ENCODE assay signal across 1 cellular context in the genomic region with DNA sequence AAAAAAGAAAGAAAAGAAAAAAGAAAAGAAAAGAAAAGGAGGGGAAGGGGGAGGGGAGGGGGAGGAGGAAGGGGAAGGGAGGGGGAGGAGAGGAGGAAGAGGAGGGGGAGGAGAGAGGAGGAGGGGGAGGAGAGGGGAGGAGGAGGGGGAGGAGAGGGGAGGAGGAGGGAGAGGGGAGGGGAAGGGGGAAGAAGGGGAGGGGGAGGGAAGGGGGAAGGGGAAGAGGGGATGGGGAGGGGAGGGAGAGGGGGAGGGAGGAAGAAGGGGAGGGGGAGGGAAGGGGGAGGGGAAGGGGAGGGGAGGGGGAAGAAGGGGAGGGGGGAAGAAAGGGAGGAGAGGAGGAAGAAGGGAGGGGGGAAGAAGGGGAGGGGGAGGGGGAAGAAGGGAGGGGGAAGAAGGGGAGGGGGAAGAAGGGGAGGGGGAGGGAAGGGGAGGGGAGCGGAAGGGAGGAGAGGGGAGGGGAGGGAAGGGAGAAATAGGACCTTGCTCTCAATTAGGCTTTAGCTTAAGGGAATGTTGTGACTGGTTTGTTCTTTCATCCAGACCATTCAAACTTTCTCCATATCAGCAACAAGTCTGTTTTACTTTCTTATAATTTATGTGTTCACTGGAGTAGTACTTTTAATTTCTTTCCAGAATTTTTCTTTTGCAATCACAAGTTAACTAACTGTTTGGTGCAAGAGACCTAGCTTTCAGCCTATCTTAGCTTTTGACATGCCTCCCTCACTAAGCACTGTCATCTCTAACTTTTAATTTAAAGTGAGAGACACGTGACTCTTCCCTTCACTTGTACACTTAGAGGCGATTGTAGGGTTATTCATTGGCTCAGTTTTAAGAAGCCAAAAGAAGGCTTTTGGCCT.
A peak's percentile ranks its signal among the peaks of the same experiment; 100 is the strongest.
TF ChIP-seq lines count a peak whose summit lies in the region.

No MANE protein-coding gene starts in this region.

TF ChIP-seq in HepG2, 621 proteins besides CTCF, POLR2A, EP300 and RAD21 (continued from another document):
- TF ChIP-seq, protein P1, sequence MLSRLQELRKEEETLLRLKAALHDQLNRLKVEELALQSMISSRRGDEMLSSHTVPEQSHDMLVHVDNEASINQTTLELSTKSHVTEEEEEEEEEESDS (CRISPR knock-in tag; IDR thresholded peaks at IDR 0.05; ENCODE audit: borderline replicate concordance) = no peak
- TF ChIP-seq PCBP1 (IDR thresholded peaks at IDR 0.05; ENCODE audit: borderline replicate concordance, low read depth, low read length) (peak; percentile 97), KLF9 (CRISPR knock-in tag; IDR thresholded peaks at IDR 0.05; ENCODE audit: low read depth) (0 out of 2 replicates have a peak, but pooled peaks have one; percentile 21), ZSCAN25 (CRISPR knock-in tag; IDR thresholded peaks at IDR 0.05) (0 out of 2 replicates have a peak, but pooled peaks have one; percentile 21)
